Comparison of ENCODE assay signal across 17 cellular contexts in genomic region chr1:64624859-64625258, GRCh38.
"Had no signal": no experiment of that assay in that cellular context is flagged by ENCODE, and none has a peak within 500 bp of the region (broad histone marks: within the 10 kb centered on the region; RNA-seq: fewer than 3 reads in every experiment).

No MANE protein-coding gene starts in this region.

- H3K27me3 ChIP-seq: cardiac muscle cell, colonic mucosa, neutrophil, thyroid gland, vagina had no signal

- DNase-seq: activated CD4-positive, alpha-beta T cell treated with anti-CD3 and anti-CD28 coated beads, Interleukin-2, amount 50 U/mL, for 4 hours; activated CD4-positive, CD25-positive, alpha-beta regulatory T cell treated with anti-CD3 and anti-CD28 coated beads, Interleukin-2, amount 50 U/mL, for 72 hours; activated effector memory CD4-positive, alpha-beta T cell treated with anti-CD3 and anti-CD28 coated beads, Interleukin-2, amount 50 U/mL, for 16 hours; activated T-cell treated with anti-CD3 and anti-CD28 coated beads, Interleukin-2, amount 50 U/mL, for 1 hour; aorta; effector CD4-positive, alpha-beta T cell; hypothalamus; lower lobe of right lung; naive thymus-derived CD4-positive, alpha-beta T cell; small intestine; thyroid gland had no signal

- H3K36me3 ChIP-seq: cardiac muscle cell, colonic mucosa, lower lobe of right lung, neutrophil, thyroid gland, vagina had no signal

- H3K36me3 Mint-ChIP-seq: activated naive CD8-positive, alpha-beta T cell had no signal

- H3K4me1 ChIP-seq: colonic mucosa had no signal

- H3K9me3 Mint-ChIP-seq: naive thymus-derived CD4-positive, alpha-beta T cell had no signal

- H3K4me3 ChIP-seq: cardiac muscle cell, colonic mucosa, lower lobe of right lung, thyroid gland, vagina had no signal

- H3K9me3 ChIP-seq: colonic mucosa, lower lobe of right lung, neutrophil, thyroid gland, vagina had no signal

- H3K4me3 Mint-ChIP-seq: activated naive CD8-positive, alpha-beta T cell; naive thymus-derived CD4-positive, alpha-beta T cell had no signal

- ATAC-seq: lower lobe of right lung; naive thymus-derived CD4-positive, alpha-beta T cell had no signal

- H3K27ac Mint-ChIP-seq: activated naive CD8-positive, alpha-beta T cell had no signal

- H3K27me3 Mint-ChIP-seq: activated naive CD8-positive, alpha-beta T cell had no signal

- H3K27ac ChIP-seq: cardiac muscle cell, colonic mucosa, epithelial cell of prostate, lower lobe of right lung, neutrophil, thyroid gland, vagina had no signal

- FAIRE-seq: small intestine had no signal
